ENCODE assay signal across 1 cellular context in genomic region chr6:43890197-43891062, GRCh38.
TF ChIP-seq lines count a peak whose summit lies in the region.

No MANE protein-coding gene starts in this region.

TF ChIP-seq in neural cell, 6 proteins besides CTCF, POLR2A, EP300 and RAD21 (continued from another document):
- TF ChIP-seq REST (IDR thresholded peaks at IDR 0.05; ENCODE audit: borderline replicate concordance) (no peak), POLR2AphosphoS5 (IDR thresholded peaks at IDR 0.05) (no peak), TAF1 (IDR thresholded peaks at IDR 0.05; ENCODE audit: low read depth) (no peak), EZH2 (IDR thresholded peaks at IDR 0.05; ENCODE audit: borderline replicate concordance, insufficient read depth, low read length, poor library complexity, severe bottlenecking) (no peak)
